In genomic region chr19:48325265-48325910, GRCh38 we compare ENCODE assay signal across 1 cellular context.
TF ChIP-seq lines count a peak whose summit lies in the region.

Gene EMP3 (plus strand): TSS chr19:48325552. CDS start chr19:48326845, 1,293 bp downstream.

TF ChIP-seq in K562, 482 proteins besides CTCF, POLR2A, EP300 and RAD21 (continued from another document and continues in another):
- no peak for TF ChIP-seq CREB3 (tag; conservative IDR thresholded peaks at IDR 0.05; ENCODE audit: low read depth)
- peak; percentile 88 for TF ChIP-seq PRDM10 (IDR thresholded peaks at IDR 0.05; ENCODE audit: partially characterized antibody)
- TF ChIP-seq KDM2B (CRISPR knock-in tag; IDR thresholded peaks at IDR 0.05), result no peak
- peak; percentile 78 for TF ChIP-seq POLR2H (tag; IDR thresholded peaks at IDR 0.05; ENCODE audit: low read depth)
- TF ChIP-seq CHCHD3 (CRISPR knock-in tag; IDR thresholded peaks at IDR 0.05), result peak; percentile 50; the same call in 1 of the 2 replicates
- no peak for TF ChIP-seq MXI1 (IDR thresholded peaks at IDR 0.05; ENCODE audit: low read depth, low read length)
- TF ChIP-seq GTF2A2 (tag; IDR thresholded peaks at IDR 0.05), result no peak
- TF ChIP-seq CEBPB (tag; IDR thresholded peaks at IDR 0.05), result no peak
- TF ChIP-seq SREBF2 (CRISPR knock-in tag; IDR thresholded peaks at IDR 0.05), result no peak
- TF ChIP-seq NFE2 (IDR thresholded peaks at IDR 0.05; ENCODE audit: low read depth), result no peak
- no peak for TF ChIP-seq ZBTB49 (CRISPR knock-in tag; IDR thresholded peaks at IDR 0.05; ENCODE audit: borderline replicate concordance)
- no peak for TF ChIP-seq SIX5 (IDR thresholded peaks at IDR 0.05; ENCODE audit: borderline replicate concordance in 1 of 2, insufficient read depth in 1 of 2, low read depth in 1 of 2, low read length in 2 of 2)
- no peak for TF ChIP-seq HEY1 (CRISPR knock-in tag; IDR thresholded peaks at IDR 0.05; ENCODE audit: borderline replicate concordance)
- no peak for TF ChIP-seq TCF3 (CRISPR knock-in tag; IDR thresholded peaks at IDR 0.05)
- no peak for TF ChIP-seq PYGO2 (tag; IDR thresholded peaks at IDR 0.05)
- TF ChIP-seq TSHZ1 (CRISPR knock-in tag; IDR thresholded peaks at IDR 0.05), result no peak
- peak; percentile 32; the same call in 1 of the 2 replicates for TF ChIP-seq SMARCC2 (IDR thresholded peaks at IDR 0.05; ENCODE audit: low read depth)
- no peak for TF ChIP-seq ZNF75A (CRISPR knock-in tag; IDR thresholded peaks at IDR 0.05)
- TF ChIP-seq FIP1L1 (IDR thresholded peaks at IDR 0.05; ENCODE audit: low read depth, low read length, poor library complexity, severe bottlenecking), result no peak
- TF ChIP-seq RBM34 (IDR thresholded peaks at IDR 0.05; ENCODE audit: borderline replicate concordance, insufficient read depth, low read length), result no peak
- peak; percentile 98 for TF ChIP-seq ELF4 (CRISPR knock-in tag; IDR thresholded peaks at IDR 0.05)
- TF ChIP-seq ELF1 (tag; IDR thresholded peaks at IDR 0.05), result no peak
- TF ChIP-seq NR0B1 (IDR thresholded peaks at IDR 0.05; ENCODE audit: partially characterized antibody), result no peak
- TF ChIP-seq ZNF395 (CRISPR knock-in tag; IDR thresholded peaks at IDR 0.05), result peak; percentile 7; the same call in 1 of the 2 replicates
- TF ChIP-seq ATF6 (CRISPR knock-in tag; IDR thresholded peaks at IDR 0.05), result 0 out of 2 replicates have a peak, but pooled peaks have one; percentile 59
- peak; percentile 72 for TF ChIP-seq ARID1B (IDR thresholded peaks at IDR 0.05)
- no peak for TF ChIP-seq IRF9 (tag; IDR thresholded peaks at IDR 0.05)
- no peak for TF ChIP-seq XRCC3 (IDR thresholded peaks at IDR 0.05)
- TF ChIP-seq E4F1 (CRISPR knock-in tag; IDR thresholded peaks at IDR 0.05; ENCODE audit: borderline replicate concordance), result no peak
